ENCODE assay signal across 28 cellular contexts in the genomic region with DNA sequence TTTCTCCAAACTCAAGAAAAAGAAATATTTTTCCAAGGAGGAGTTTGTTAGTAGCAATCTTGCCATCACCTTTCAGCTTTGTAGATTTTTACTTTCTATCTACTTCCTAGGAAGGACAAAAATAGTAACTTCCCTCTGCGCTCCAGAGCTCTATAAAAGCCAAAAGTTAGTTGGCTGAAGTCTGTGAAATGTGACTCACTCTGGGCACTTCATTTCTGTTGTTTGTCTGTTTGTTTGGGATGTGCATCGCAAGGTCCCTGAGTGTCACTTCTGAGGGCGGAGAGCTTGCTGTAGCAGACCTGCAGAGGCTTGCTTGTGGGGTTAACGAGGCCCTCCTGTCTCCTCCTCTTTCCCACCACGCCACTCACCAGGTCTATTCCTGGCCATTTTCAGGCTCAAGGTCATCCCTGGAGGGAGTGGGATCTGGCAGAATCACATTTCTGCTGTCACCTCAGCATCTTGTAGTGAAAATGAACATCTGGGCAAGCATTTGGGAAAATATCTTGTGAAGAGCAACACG.
A peak's percentile ranks its signal among the peaks of the same experiment; 100 is the strongest.
DNase-seq lines count a peak whose midpoint lies in the region; ATAC-seq and TF ChIP-seq lines count a peak whose summit lies in the region.
"Had no signal": no experiment of that assay in that cellular context is flagged by ENCODE, and none has a peak within 500 bp of the region (broad histone marks: within the 10 kb centered on the region; RNA-seq: fewer than 3 reads in every experiment).

No MANE protein-coding gene starts in this region.

- no peak overlapping the region for H3K4me3 ChIP-seq in fibroblast of pulmonary artery (replicated peaks; ENCODE audit: low read depth, low read length)
- no peak overlapping the region for H3K4me3 ChIP-seq in CD8-positive, alpha-beta memory T cell (ENCODE audit: low read length)
- H3K4me3 ChIP-seq: thyroid gland had no signal

- ATAC-seq in sciatic nerve: peak; percentile 60
- ATAC-seq: activated CD4-positive, CD25-positive, alpha-beta regulatory T cell treated with anti-CD3 and anti-CD28 coated beads, Interleukin-2, amount 50 U/mL, for 24 hours; activated naive CD4-positive, alpha-beta T cell treated with anti-CD3 and anti-CD28 coated beads, Interleukin-2, amount 50 U/mL, for 72 hours; activated T-helper 17 cell treated with anti-CD3 and anti-CD28 coated beads, Interleukin-2, amount 50 U/mL, for 72 hours; left ventricle myocardium superior; stimulated activated naive CD8-positive, alpha-beta T cell treated with anti-CD3 and anti-CD28 coated beads, Interleukin-15, Interleukin-2, amounts not matched to agents 100 U/mL and 50 U/mL, for 24 hours had no signal

- no peak overlapping the region for H3K4me3 Mint-ChIP-seq in CD8-positive, alpha-beta memory T cell
- H3K4me3 Mint-ChIP-seq: activated CD4-positive, alpha-beta memory T cell treated with anti-CD3 and anti-CD28 coated beads for 36 hours; activated T-helper 17 cell treated with anti-CD3 and anti-CD28 coated beads, Interleukin-2, amount 50 U/mL, for 72 hours; CD4-positive, alpha-beta memory T cell; H9; immature natural killer cell; nephron progenitor cell had no signal

- H3K27ac ChIP-seq in CD8-positive, alpha-beta memory T cell (ENCODE audit: low read depth, low read length): no peak overlapping the region
- no peak overlapping the region for H3K27ac ChIP-seq in caudate nucleus (ENCODE audit: low read depth, low read length)
- H3K27ac ChIP-seq: thyroid gland had no signal

- TF ChIP-seq CTCF in fibroblast of pulmonary artery (IDR thresholded peaks at IDR 0.05; ENCODE audit: low read length, missing control alignments): no peak

- intact Hi-C loops in sciatic nerve (cut with DNase I): no loop called here

- no peaks in the 10 kb centered on the region for H3K4me1 Mint-ChIP-seq in CD8-positive, alpha-beta memory T cell
- H3K4me1 Mint-ChIP-seq: activated T-helper 17 cell treated with anti-CD3 and anti-CD28 coated beads, Interleukin-2, amount 50 U/mL, for 72 hours; CD4-positive, alpha-beta memory T cell; immature natural killer cell had no signal

- POLR2A ChIA-PET in CD8-positive, alpha-beta memory T cell (lab: Charles Lee): no interaction called here

- no peaks in the 10 kb centered on the region for H3K9me3 ChIP-seq in CD8-positive, alpha-beta memory T cell (ENCODE audit: low read length)
- H3K9me3 ChIP-seq: thyroid gland had no signal

- H3K36me3 Mint-ChIP-seq in CD8-positive, alpha-beta memory T cell: no peaks in the 10 kb centered on the region
- H3K36me3 Mint-ChIP-seq: activated CD4-positive, alpha-beta memory T cell treated with anti-CD3 and anti-CD28 coated beads for 36 hours; activated naive CD4-positive, alpha-beta T cell treated with anti-CD3 and anti-CD28 coated beads, Interleukin-2, amount 50 U/mL, for 72 hours; CD4-positive, alpha-beta memory T cell; immature natural killer cell had no signal

- no peaks in the 10 kb centered on the region for H3K27me3 Mint-ChIP-seq in CD8-positive, alpha-beta memory T cell
- H3K27me3 Mint-ChIP-seq: activated CD4-positive, alpha-beta memory T cell treated with anti-CD3 and anti-CD28 coated beads for 36 hours; CD4-positive, alpha-beta memory T cell had no signal

- peaks cover 0 to 4% (median 0%) of the 10 kb centered on the region in 5 donors for H3K9me3 Mint-ChIP-seq in CD8-positive, alpha-beta memory T cell
- H3K9me3 Mint-ChIP-seq: activated CD4-positive, alpha-beta memory T cell treated with anti-CD3 and anti-CD28 coated beads for 36 hours; activated T-helper 17 cell treated with anti-CD3 and anti-CD28 coated beads, Interleukin-2, amount 50 U/mL, for 72 hours; H9 had no signal

- H3K27me3 ChIP-seq in CD8-positive, alpha-beta memory T cell (ENCODE audit: insufficient read depth, low read length, poor library complexity, severe bottlenecking): no peaks in the 10 kb centered on the region
- H3K27me3 ChIP-seq: thyroid gland had no signal

- no peaks in the 10 kb centered on the region for H3K4me1 ChIP-seq in CD8-positive, alpha-beta memory T cell (ENCODE audit: insufficient read depth, low read length)
- H3K4me1 ChIP-seq: thyroid gland had no signal

- CTCF ChIA-PET in CD8-positive, alpha-beta memory T cell (lab: Charles Lee): no interaction called here

- H3K36me3 ChIP-seq in CD8-positive, alpha-beta memory T cell (ENCODE audit: insufficient read depth, low read length): no peaks in the 10 kb centered on the region
- H3K36me3 ChIP-seq: thyroid gland had no signal

- no peak overlapping the region for H3K27ac Mint-ChIP-seq in CD8-positive, alpha-beta memory T cell
- H3K27ac Mint-ChIP-seq: activated CD4-positive, alpha-beta memory T cell treated with anti-CD3 and anti-CD28 coated beads for 36 hours; activated naive CD4-positive, alpha-beta T cell treated with anti-CD3 and anti-CD28 coated beads, Interleukin-2, amount 50 U/mL, for 72 hours; activated T-helper 17 cell treated with anti-CD3 and anti-CD28 coated beads, Interleukin-2, amount 50 U/mL, for 72 hours; CD4-positive, alpha-beta memory T cell; immature natural killer cell; nephron progenitor cell had no signal

- DNase-seq in AG20443 (ENCODE audit: low spot score) (peak; percentile 47), NCI-H2029 (lab: John Stamatoyannopoulos, UW) (peak; percentile 59), fibroblast of pulmonary artery (ENCODE audit: low read depth) (peak; percentile 21), sciatic nerve (ENCODE audit: low spot score) (no peak), caudate nucleus (lab: John Stamatoyannopoulos, UW) (no peak), NCI-H2107 treated with DMSO at 0.1 percent for 48 hours (lab: John Stamatoyannopoulos, UW; ENCODE audit: unreplicated experiment) (no peak), dedifferentiated amniotic fluid mesenchymal stem cell (ENCODE audit: extremely low spot score) (no peak)
- no peak for DNase-seq in CD8-positive, alpha-beta memory T cell
- DNase-seq: activated CD4-positive, alpha-beta memory T cell treated with anti-CD3 and anti-CD28 coated beads for 36 hours; activated CD8-positive, alpha-beta memory T cell treated with anti-CD3 and anti-CD28 coated beads, Interleukin-2, amount 50 U/mL, for 48 hours; AML-193; CD4-positive, alpha-beta memory T cell; foreskin melanocyte; H9; hippocampal formation; immature natural killer cell; left ventricle myocardium superior; NCI-H1436 treated with DMSO at 0.1 percent for 48 hours; NCI-H2227 treated with DMSO at 0.1 percent for 48 hours; NCI-H82; nephron progenitor cell; right cardiac atrium; SHP77; stimulated activated naive CD8-positive, alpha-beta T cell treated with anti-CD3 and anti-CD28 coated beads, Interleukin-15, Interleukin-2, amounts not matched to agents 100 U/mL and 50 U/mL, for 24 hours had no signal

Comparison
In these comparisons a context has a peak if more than half of its experiments do, and no peak if none do; other contexts are left out.
1. DNase-seq: peak in AG20443 (single experiment), NCI-H2029 (single experiment) and fibroblast of pulmonary artery (single experiment); none in sciatic nerve (single experiment), CD8-positive, alpha-beta memory T cell (0 of 5), caudate nucleus (0 of 61), NCI-H2107 treated with DMSO at 0.1 percent for 48 hours (single experiment) and dedifferentiated amniotic fluid mesenchymal stem cell (single experiment).